12 cellular contexts compared by ENCODE assay signal in the genomic region with DNA sequence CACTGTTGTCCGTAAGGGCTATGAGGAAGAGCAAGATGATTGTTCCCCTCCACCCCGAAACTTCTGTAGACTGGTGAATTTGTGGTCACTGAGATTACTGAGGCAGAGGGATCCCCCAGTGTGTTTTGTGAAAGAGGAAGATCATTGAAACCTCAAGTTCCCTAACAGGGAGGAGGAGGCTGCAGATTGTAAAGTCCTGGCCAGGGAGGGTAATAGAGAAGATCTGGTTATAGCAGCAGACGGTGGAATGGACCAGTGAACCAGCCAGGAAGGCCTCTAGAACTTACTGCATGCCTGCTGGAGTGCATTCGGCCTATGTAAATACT. TPM values are rescaled to one million over a fixed set of nuclear protein-coding genes. Genes with fewer than 3 reads are reported as not detected.
DNase-seq lines count a peak whose midpoint lies in the region; ATAC-seq, FAIRE-seq and TF ChIP-seq lines count a peak whose summit lies in the region.
"Had no signal": no experiment of that assay in that cellular context is flagged by ENCODE, and none has a peak within 500 bp of the region (broad histone marks: within the 10 kb centered on the region; RNA-seq: fewer than 3 reads in every experiment).

No MANE protein-coding gene starts in this region.

- intact Hi-C loops in heart left ventricle (cut with DNase I) = no loop called here
- intact Hi-C loops in cardiac septum (cut with DNase I) = no loop called here
- intact Hi-C loops in activated CD4-positive, alpha-beta memory T cell treated with anti-CD3 and anti-CD28 coated beads for 36 hours (cut with micrococcal nuclease) = no loop called here
- intact Hi-C loops in kidney (cut with DNase I) = no loop called here

- ATAC-seq in heart left ventricle (peak in 3 of 4 donors; percentile 34 to 75 (median 54)), HG02943 (IDR thresholded peaks at IDR 0.05; ENCODE audit: low read depth, unreplicated experiment) (peak; percentile 66)
- ATAC-seq in stimulated activated effector memory CD8-positive, alpha-beta T cell treated with anti-CD3 and anti-CD28 coated beads, Interleukin-12 subunit alpha, Interleukin-12 subunit beta, amount 100 ng/mL, for 72 hours = no peak
- ATAC-seq: HCT116, Panc1 had no signal

- in situ Hi-C loops in ACHN (cut with HindIII; ENCODE audit: low pct_ligation_motif_present, low pct_unique_long_range_greater_than_20kb, low sequenced_read_pairs) = no loop called here

- POLR2A ChIA-PET in activated CD4-positive, alpha-beta memory T cell treated with anti-CD3 and anti-CD28 coated beads for 36 hours (lab: Charles Lee) = no interaction called here

- H3K36me3 ChIP-seq in heart left ventricle = peaks cover 0 to 51% (median 35%) of the 10 kb centered on the region in 9 donors
- peaks cover 8 to 25% of the 10 kb centered on the region in 2 donors for H3K36me3 ChIP-seq in kidney (ENCODE audit: control insufficient read depth in 1 of 2, insufficient read depth in 2 of 2, low read length in 2 of 2)

- peaks cover 15% of the 10 kb centered on the region for H3K4me1 Mint-ChIP-seq in activated CD4-positive, alpha-beta memory T cell treated with anti-CD3 and anti-CD28 coated beads for 36 hours (ENCODE audit: low read depth)
- peaks cover 14% of the 10 kb centered on the region for H3K4me1 Mint-ChIP-seq in stimulated activated effector memory CD8-positive, alpha-beta T cell treated with anti-CD3 and anti-CD28 coated beads, Interleukin-12 subunit alpha, Interleukin-12 subunit beta, amount 100 ng/mL, for 72 hours

- H3K4me1 ChIP-seq in heart left ventricle (peaks cover 0 to 57% (median 17%) of the 10 kb centered on the region in 12 donors), kidney (ENCODE audit: control insufficient read depth in 1 of 2, insufficient read depth in 1 of 2, low read depth in 1 of 2, low read length in 2 of 2) (peaks cover 0 to 21% of the 10 kb centered on the region in 2 donors)

- CTCF ChIA-PET in activated CD4-positive, alpha-beta memory T cell treated with anti-CD3 and anti-CD28 coated beads for 36 hours (lab: Charles Lee) = interaction anchor here (0.6 kb wide), 1 partner anchor 83 kb away, joined by 3 read pairs; no protein-coding TSS in a partner anchor

- WGBS in heart left ventricle, 4 donors = 91 to 96% (median 94%) methylated on average over 4 of the region's 4 CpGs

- peaks cover 0 to 7% (median 0%) of the 10 kb centered on the region in 9 donors for H3K27me3 ChIP-seq in heart left ventricle

- no peak overlapping the region for H3K4me3 ChIP-seq in heart left ventricle
- H3K4me3 ChIP-seq in kidney (ENCODE audit: low read length in 2 of 2) = no peak overlapping the region

- H3K27ac ChIP-seq in heart left ventricle (no peak overlapping the region), kidney (ENCODE audit: low read depth in 2 of 2, low read length in 2 of 2) (no peak overlapping the region)

- H3K27ac Mint-ChIP-seq in activated CD4-positive, alpha-beta memory T cell treated with anti-CD3 and anti-CD28 coated beads for 36 hours = no peak overlapping the region
- no peak overlapping the region for H3K27ac Mint-ChIP-seq in stimulated activated effector memory CD8-positive, alpha-beta T cell treated with anti-CD3 and anti-CD28 coated beads, Interleukin-12 subunit alpha, Interleukin-12 subunit beta, amount 100 ng/mL, for 72 hours
- H3K27ac Mint-ChIP-seq: nephron had no signal

- H3K27me3 Mint-ChIP-seq in activated CD4-positive, alpha-beta memory T cell treated with anti-CD3 and anti-CD28 coated beads for 36 hours = no peaks in the 10 kb centered on the region

- peaks cover 15% of the 10 kb centered on the region for H3K36me3 Mint-ChIP-seq in activated CD4-positive, alpha-beta memory T cell treated with anti-CD3 and anti-CD28 coated beads for 36 hours
- H3K36me3 Mint-ChIP-seq in stimulated activated effector memory CD8-positive, alpha-beta T cell treated with anti-CD3 and anti-CD28 coated beads, Interleukin-12 subunit alpha, Interleukin-12 subunit beta, amount 100 ng/mL, for 72 hours = peaks cover 15% of the 10 kb centered on the region

- no peaks in the 10 kb centered on the region for H3K9me3 Mint-ChIP-seq in activated CD4-positive, alpha-beta memory T cell treated with anti-CD3 and anti-CD28 coated beads for 36 hours
- H3K9me3 Mint-ChIP-seq in stimulated activated effector memory CD8-positive, alpha-beta T cell treated with anti-CD3 and anti-CD28 coated beads, Interleukin-12 subunit alpha, Interleukin-12 subunit beta, amount 100 ng/mL, for 72 hours = no peaks in the 10 kb centered on the region
- H3K9me3 Mint-ChIP-seq: nephron had no signal

- DNase-seq in heart left ventricle (no peak), cardiac septum (ENCODE audit: low spot score) (no peak), NOMO-1 treated with DMSO at 0.1 percent for 48 hours (lab: John Stamatoyannopoulos, UW; ENCODE audit: unreplicated experiment) (peak; percentile 99), kidney (no peak), ACHN (no peak)
- no peak for DNase-seq in activated CD4-positive, alpha-beta memory T cell treated with anti-CD3 and anti-CD28 coated beads for 36 hours
- DNase-seq in stimulated activated effector memory CD8-positive, alpha-beta T cell treated with anti-CD3 and anti-CD28 coated beads, Interleukin-12 subunit alpha, Interleukin-12 subunit beta, amount 100 ng/mL, for 72 hours (ENCODE audit: low spot score in 2 of 2) = no peak
- DNase-seq: activated naive CD4-positive, alpha-beta T cell had no signal

- H3K4me3 Mint-ChIP-seq in activated CD4-positive, alpha-beta memory T cell treated with anti-CD3 and anti-CD28 coated beads for 36 hours = no peak overlapping the region
- H3K4me3 Mint-ChIP-seq in stimulated activated effector memory CD8-positive, alpha-beta T cell treated with anti-CD3 and anti-CD28 coated beads, Interleukin-12 subunit alpha, Interleukin-12 subunit beta, amount 100 ng/mL, for 72 hours = no peak overlapping the region
- H3K4me3 Mint-ChIP-seq: nephron had no signal

- no peak overlapping the region for H3K9ac ChIP-seq in kidney (ENCODE audit: low read length in 2 of 2)

- FAIRE-seq in kidney (lab: Jason Lieb, UNC) = no peak

- TF ChIP-seq POLR2A in heart left ventricle (IDR thresholded peaks at IDR 0.05) = no peak

- TF ChIP-seq CTCF in heart left ventricle (IDR thresholded peaks at IDR 0.05) (no peak), kidney (IDR thresholded peaks at IDR 0.05; ENCODE audit: borderline replicate concordance, extremely low read depth, insufficient read depth) (no peak)

- no peaks in the 10 kb centered on the region for H3K9me3 ChIP-seq in heart left ventricle
- no peaks in the 10 kb centered on the region for H3K9me3 ChIP-seq in kidney (ENCODE audit: control insufficient read depth in 1 of 2, low read length in 2 of 2)

RNA-seq across cellular contexts. Expression of gene LMTK2, which starts 31.1 kb away (rescaled TPM):
- total RNA-seq in heart left ventricle (10 to 100 TPM; 18.8 to 58.3 (median 34.5) TPM), cardiac septum (28.3 TPM), kidney (24.8 TPM)
- polyA plus RNA-seq in heart left ventricle (10 to 100 TPM in 1 of 2 donors, 1 to 10 TPM in 1; 6.3 to 10.1 TPM), kidney (ENCODE audit: insufficient read depth, low read depth, low replicate concordance) (3.3 TPM)
- total RNA-seq in activated CD4-positive, alpha-beta memory T cell treated with anti-CD3 and anti-CD28 coated beads for 36 hours = 10 to 100 TPM; 10.6 to 10.8 TPM
